ENCODE assay signal across 25 cellular contexts in genomic region chr15:52801748-52802085, GRCh38. TPM values are rescaled to one million over a fixed set of nuclear protein-coding genes. Genes with fewer than 3 reads are reported as not detected.
DNase-seq lines count a peak whose midpoint lies in the region; ATAC-seq, FAIRE-seq and TF ChIP-seq lines count a peak whose summit lies in the region.
"Had no signal": no experiment of that assay in that cellular context is flagged by ENCODE, and none has a peak within 500 bp of the region (broad histone marks: within the 10 kb centered on the region; RNA-seq: fewer than 3 reads in every experiment).

No MANE protein-coding gene starts in this region.

- in situ Hi-C loops in HepG2 (cut with HindIII; ENCODE audit: extremely low pct_ligation_motif_present, low pct_unique_long_range_greater_than_20kb) = no loop called here

- CTCF ChIA-PET in HepG2 (lab: Yijun Ruan, JAX; ENCODE audit: low intra/inter-chr PET ratio, low total read pairs) = no interaction called here

- FAIRE-seq in HepG2 (lab: Jason Lieb, UNC) = no peak
- FAIRE-seq: A549, D721Med, HTR-8/SVneo had no signal

- POLR2A ChIA-PET in HepG2 (lab: Yijun Ruan, JAX) = no interaction called here

- H3K4me3 Mint-ChIP-seq in IgD-negative memory B cell = peak overlapping the region in 1 of 4 donors; percentile 79
- peak overlapping the region; percentile 38 for H3K4me3 Mint-ChIP-seq in neural progenitor cell
- H3K4me3 Mint-ChIP-seq: CD4-positive, alpha-beta T cell had no signal

- WGBS in HepG2 (ENCODE audit: low lambda C conversion rate) = 80% methylated on average over 7 of the region's 14 CpGs

- H3K36me3 Mint-ChIP-seq in IgD-negative memory B cell (peaks cover 4% of the 10 kb centered on the region), neural progenitor cell (no peaks in the 10 kb centered on the region)

- H4K20me1 ChIP-seq in HepG2 (ENCODE audit: insufficient read depth, low read length) = no peaks in the 10 kb centered on the region
- H4K20me1 ChIP-seq in neural progenitor cell (ENCODE audit: low read depth) = peaks cover 31% of the 10 kb centered on the region

- ATAC-seq in HepG2 = no peak
- no peak for ATAC-seq in HG03439 (IDR thresholded peaks at IDR 0.05; ENCODE audit: unreplicated experiment)
- ATAC-seq in GM18517 (IDR thresholded peaks at IDR 0.05; ENCODE audit: unreplicated experiment) = no peak
- ATAC-seq: A549 had no signal

- H3K27ac Mint-ChIP-seq in IgD-negative memory B cell = peak overlapping the region; percentile 30 to 98 (median 73)
- no peak overlapping the region for H3K27ac Mint-ChIP-seq in neural progenitor cell
- H3K27ac Mint-ChIP-seq: CD4-positive, alpha-beta T cell had no signal

- no peak overlapping the region for H3K27ac ChIP-seq in HepG2 (ENCODE audit: extremely low read length, insufficient read depth, low read length)
- H3K27ac ChIP-seq in neural progenitor cell = no peak overlapping the region
- H3K27ac ChIP-seq: A549; BLaER1 treated with 17β-estradiol and CSF1 and Interleukin-3, amounts not matched to agents 10 nM and 100 nM; PC-9 had no signal

- H3K36me3 ChIP-seq in HepG2 (replicated peaks in 1 of 2; ENCODE audit: control insufficient read depth in 1 of 2, insufficient read depth in 2 of 2, low read length in 2 of 2) = no peaks in the 10 kb centered on the region
- no peaks in the 10 kb centered on the region for H3K36me3 ChIP-seq in neural progenitor cell
- H3K36me3 ChIP-seq: BLaER1 treated with 17β-estradiol and CSF1 and Interleukin-3, amounts not matched to agents 10 nM and 100 nM had no signal

- TF ChIP-seq CTCF in HepG2 (CRISPR knock-in tag; IDR thresholded peaks at IDR 0.05) (no peak), neural progenitor cell (IDR thresholded peaks at IDR 0.05) (no peak)

- H3K4me2 ChIP-seq in HepG2 (ENCODE audit: low read depth, low read length) = no peak overlapping the region
- no peak overlapping the region for H3K4me2 ChIP-seq in neural progenitor cell
- H3K4me2 ChIP-seq: A549; BLaER1 treated with 17β-estradiol and CSF1 and Interleukin-3, amounts not matched to agents 10 nM and 100 nM; PC-9 had no signal

- H2AFZ ChIP-seq in HepG2 (ENCODE audit: low read length) (no peak overlapping the region), neural progenitor cell (replicated peaks) (no peak overlapping the region)
- H2AFZ ChIP-seq: PC-9 had no signal

- BruUV-seq in HepG2 (replicated peaks; lab: Mats Ljungman, UMichigan) = no TSS peak

- peaks cover 68% of the 10 kb centered on the region for H3K27me3 Mint-ChIP-seq in IgD-negative memory B cell
- H3K27me3 Mint-ChIP-seq in neural progenitor cell (ENCODE audit: insufficient read depth, low read depth) = peaks cover 69% of the 10 kb centered on the region

- H3K9me3 ChIP-seq in HepG2 (ENCODE audit: low read length) = no peaks in the 10 kb centered on the region
- H3K9me3 ChIP-seq in neural progenitor cell (ENCODE audit: low read depth) = no peaks in the 10 kb centered on the region
- H3K9me3 ChIP-seq: A549 had no signal

- TF ChIP-seq POLR2A in HepG2 (IDR thresholded peaks at IDR 0.05; ENCODE audit: insufficient read depth in 1 of 2, low read depth in 2 of 2, low read length in 2 of 2) = no peak

- DNase-seq in HepG2 (ENCODE audit: low spot score) (no peak), neural progenitor cell (ENCODE audit: low spot score) (peak; percentile 36), amygdala (lab: John Stamatoyannopoulos, UW) (no peak), islet precursor cell (no peak)
- DNase-seq: AML-193; CD4-positive, alpha-beta T cell; KG1; MM.1S; NCI-H1048; NCI-H1417; NCI-H1694; NCI-H2029 treated with DMSO at 0.1 percent for 48 hours; NCI-H2227 treated with DMSO at 0.1 percent for 48 hours; NCI-H526 treated with DMSO at 0.1 percent for 48 hours; PC-9; Right ventricle myocardium superior had no signal

- intact Hi-C loops in HepG2 (cut with micrococcal nuclease; ENCODE audit: unreplicated experiment) = no loop called here

- H3F3A ChIP-seq in neural progenitor cell (ENCODE audit: low read depth) = peaks cover 31% of the 10 kb centered on the region

- H3K27me3 ChIP-seq in HepG2 (ENCODE audit: control insufficient read depth in 1 of 2, insufficient read depth in 2 of 2, low read length in 2 of 2) (peaks cover 10 to 59% of the 10 kb centered on the region in 2 experiments; a peak in 4 of 5 replicates), neural progenitor cell (peaks cover 100% of the 10 kb centered on the region)

- H3K4me1 Mint-ChIP-seq in IgD-negative memory B cell (peaks cover 13 to 23% (median 15%) of the 10 kb centered on the region in 3 donors), neural progenitor cell (peaks cover 47% of the 10 kb centered on the region)

- H3K9ac ChIP-seq in HepG2 (ENCODE audit: insufficient read depth, low read depth, low read length) (no peak overlapping the region), neural progenitor cell (no peak overlapping the region)
- H3K9ac ChIP-seq: BLaER1 treated with 17β-estradiol and CSF1 and Interleukin-3, amounts not matched to agents 10 nM and 100 nM had no signal

- H3K79me2 ChIP-seq in HepG2 (ENCODE audit: insufficient read depth, low read length) (no peaks in the 10 kb centered on the region), neural progenitor cell (ENCODE audit: low read depth) (no peaks in the 10 kb centered on the region)

- H3K4me3 ChIP-seq in HepG2 (replicated peaks in 1 of 3; ENCODE audit: insufficient read depth in 1 of 3, low read depth in 2 of 3, low read length in 3 of 3) (no peak overlapping the region), neural progenitor cell (no peak overlapping the region)
- H3K4me3 ChIP-seq: A549; BLaER1 treated with 17β-estradiol and CSF1 and Interleukin-3, amounts not matched to agents 10 nM and 100 nM; PC-9 had no signal

- peaks cover 43% of the 10 kb centered on the region for H3K4me1 ChIP-seq in HepG2 (ENCODE audit: insufficient read depth, low read length)
- H3K4me1 ChIP-seq in neural progenitor cell = peaks cover 29% of the 10 kb centered on the region
- H3K4me1 ChIP-seq: A549 had no signal

- TF ChIP-seq EP300 in HepG2 (IDR thresholded peaks at IDR 0.05; ENCODE audit: low read depth in 2 of 2, low read length in 2 of 2) (no peak), HepG2 (CRISPR knock-in tag; IDR thresholded peaks at IDR 0.05; ENCODE audit: borderline replicate concordance) (no peak)

- no peak for TF ChIP-seq RAD21 in HepG2 (CRISPR knock-in tag; IDR thresholded peaks at IDR 0.05)

- peaks cover 0 to 10% (median 3%) of the 10 kb centered on the region in 3 donors for H3K9me3 Mint-ChIP-seq in IgD-negative memory B cell
- H3K9me3 Mint-ChIP-seq in neural progenitor cell = no peaks in the 10 kb centered on the region
- H3K9me3 Mint-ChIP-seq: CD4-positive, alpha-beta T cell had no signal

TF ChIP-seq in HepG2, 621 proteins besides CTCF, POLR2A, EP300 and RAD21:
- TF ChIP-seq ZBTB33 (CRISPR knock-in tag; IDR thresholded peaks at IDR 0.05) = peak; percentile 37; the same call in 1 of the 2 replicates
- TF ChIP-seq NCOR1 (IDR thresholded peaks at IDR 0.05; ENCODE audit: borderline replicate concordance, low read length) = no peak

RNA-seq across cellular contexts. Expression of gene ONECUT1, which starts 11.6 kb away (rescaled TPM):
- polyA plus RNA-seq in IgD-negative memory B cell = not detected
- total RNA-seq in HepG2 (2016; rRNA removed; fragmentation: Illumina TruSeq; extraction: Trizol) = 9.1 and 9.3 TPM in 2 replicates
- total RNA-seq in HepG2 (2016; cell fraction: cytosol; rRNA removed; fragmentation: Illumina TruSeq; extraction: Trizol; ENCODE audit: low read depth) = 1.9 and 2.8 TPM in 2 replicates
- 7.3 and 7.4 TPM in 2 replicates for total RNA-seq in HepG2 (2016; cell fraction: insoluble cytoplasmic fraction; rRNA removed; fragmentation: Illumina TruSeq; extraction: Trizol)
- total RNA-seq in HepG2 (2016; cell fraction: membrane; rRNA removed; fragmentation: Illumina TruSeq; extraction: Trizol) = 6.4 and 6.6 TPM in 2 replicates
- 11.7 and 15.6 TPM in 2 replicates for total RNA-seq in HepG2 (2016; cell fraction: nucleus; rRNA removed; fragmentation: Illumina TruSeq; extraction: Trizol)
- polyA plus RNA-seq in HepG2 (2011; rRNA removed) = 3.5 and 3.8 TPM in 2 replicates
- 1.8 and 2.0 TPM in 2 replicates for polyA plus RNA-seq in HepG2 (2011; cell fraction: cytosol; rRNA removed)
- polyA plus RNA-seq in HepG2 (2011; cell fraction: nucleus; rRNA removed) = 9.9 and 11.0 TPM in 2 replicates
- polyA plus RNA-seq in HepG2 (2012) = 13.4 and 15.9 TPM in 2 replicates
- polyA plus RNA-seq in HepG2 (2016; cell fraction: cytosol; fragmentation: Illumina TruSeq; extraction: Trizol; ENCODE audit: low read depth) = 1.0 and 1.8 TPM in 2 replicates
- polyA plus RNA-seq in HepG2 (2016; cell fraction: insoluble cytoplasmic fraction; fragmentation: Illumina TruSeq; extraction: Trizol; ENCODE audit: low read depth) = 7.6 and 8.6 TPM in 2 replicates
- polyA plus RNA-seq in HepG2 (2016; cell fraction: membrane; fragmentation: Illumina TruSeq; extraction: Trizol; ENCODE audit: low read depth) = 4.2 and 4.5 TPM in 2 replicates
- 13.6 and 17.1 TPM in 2 replicates for polyA plus RNA-seq in HepG2 (2016; cell fraction: nucleus; fragmentation: Illumina TruSeq; extraction: Trizol; ENCODE audit: insufficient read depth, low read depth)
- 10.5 TPM in 1 of 2 replicates, not detected in the other for polyA minus RNA-seq in HepG2 (2011; rRNA and poly(A)+ RNA removed; ENCODE audit: low replicate concordance)
- 7.3 and 19.3 TPM in 2 replicates for polyA minus RNA-seq in HepG2 (2011; cell fraction: cytosol; rRNA and poly(A)+ RNA removed)
- 14.2 and 19.6 TPM in 2 replicates for polyA minus RNA-seq in HepG2 (2011; cell fraction: nucleus; rRNA and poly(A)+ RNA removed)
- 1.5 TPM in 2 replicates for total RNA-seq in neural progenitor cell (ENCODE audit: low replicate concordance)
- total RNA-seq: CD4-positive, alpha-beta T cell; G401; PC-9; Right ventricle myocardium superior; RPMI7951 had no signal
